In the genomic region with DNA sequence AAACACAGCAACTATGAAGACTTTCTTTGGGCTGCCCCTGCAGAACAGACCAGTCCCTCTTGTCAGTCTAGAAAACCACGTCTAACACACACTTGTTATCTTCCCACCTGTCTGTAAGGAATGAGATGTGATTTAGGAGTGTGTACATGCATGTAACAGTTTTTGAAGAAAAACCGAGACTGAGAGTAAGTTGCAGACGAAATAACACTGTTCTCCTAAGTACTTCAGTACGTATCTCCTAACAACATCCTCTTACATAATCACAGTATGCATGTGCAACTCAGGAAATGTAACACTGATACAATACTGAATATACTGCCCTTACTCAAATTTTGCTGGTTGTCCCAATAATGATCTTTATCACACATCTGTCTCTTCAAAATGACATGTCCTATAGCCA, we compare ENCODE assay signal across 18 cellular contexts. TPM values are rescaled to one million over a fixed set of nuclear protein-coding genes. Genes with fewer than 3 reads are reported as not detected.
DNase-seq lines count a peak whose midpoint lies in the region; ATAC-seq lines count a peak whose summit lies in the region.
"Had no signal": no experiment of that assay in that cellular context is flagged by ENCODE, and none has a peak within 500 bp of the region (broad histone marks: within the 10 kb centered on the region; RNA-seq: fewer than 3 reads in every experiment).

No MANE protein-coding gene starts in this region.

- DNase-seq in SIG-M5 treated with dmso at 0.1 percent for 504 hours (lab: John Stamatoyannopoulos, UW; ENCODE audit: unreplicated experiment), result peak; percentile 80
- no peak for DNase-seq in SIG-M5 (lab: John Stamatoyannopoulos, UW)
- DNase-seq in MV-4-11 (lab: John Stamatoyannopoulos, UW), result peak; percentile 37
- DNase-seq in trophoblast cell, result no peak
- DNase-seq in hippocampal formation (lab: John Stamatoyannopoulos, UW), result no peak
- no peak for DNase-seq in head of caudate nucleus
- DNase-seq: 8988T, amygdala, colonic mucosa, GOT3, hypothalamus, left ventricle myocardium superior, NCI-H1930, SHP77 had no signal

- H2AFZ ChIP-seq in trophoblast cell (ENCODE audit: insufficient read depth, low read length, poor library complexity), result no peak overlapping the region

- no peak overlapping the region for H3K9ac ChIP-seq in trophoblast cell (ENCODE audit: low read length)
- H3K9ac ChIP-seq: KMS-11 had no signal

- H3K14ac ChIP-seq in trophoblast cell (ENCODE audit: low read length), result no peak overlapping the region

- H3K79me1 ChIP-seq in trophoblast cell (ENCODE audit: low read length), result no peaks in the 10 kb centered on the region

- no peaks in the 10 kb centered on the region for H3K27me3 Mint-ChIP-seq in dendritic cell treated with granulocyte-macrophage colony-stimulating factor and Interleukin-4, amounts not matched to agents 40 ng/mL and 50 ng/mL, for 4 days

- no peak overlapping the region for H3K4me2 ChIP-seq in trophoblast cell (ENCODE audit: low read length)
- H3K4me2 ChIP-seq: KMS-11 had no signal

- peaks cover 14% of the 10 kb centered on the region for H3K79me2 ChIP-seq in trophoblast cell (ENCODE audit: control insufficient read depth, insufficient read depth, low read length, poor library complexity)

- no peaks in the 10 kb centered on the region for H3K9me3 Mint-ChIP-seq in dendritic cell treated with granulocyte-macrophage colony-stimulating factor and Interleukin-4, amounts not matched to agents 40 ng/mL and 50 ng/mL, for 4 days

- peaks cover 67% of the 10 kb centered on the region for H3K4me1 Mint-ChIP-seq in dendritic cell treated with granulocyte-macrophage colony-stimulating factor and Interleukin-4, amounts not matched to agents 40 ng/mL and 50 ng/mL, for 4 days (ENCODE audit: low read depth)

- H2BK5ac ChIP-seq in trophoblast cell (ENCODE audit: low read depth, low read length, poor library complexity), result no peak overlapping the region

- no peak overlapping the region for H2BK12ac ChIP-seq in trophoblast cell (ENCODE audit: low read length)

- H3K9me3 ChIP-seq in trophoblast cell (ENCODE audit: insufficient read depth, low read depth, low read length), result no peaks in the 10 kb centered on the region
- H3K9me3 ChIP-seq: colonic mucosa had no signal

- no peak overlapping the region for H3K23ac ChIP-seq in trophoblast cell (ENCODE audit: low read length)

- H3K36me3 ChIP-seq in trophoblast cell (ENCODE audit: control insufficient read depth in 1 of 2, insufficient read depth in 2 of 2, low read length in 2 of 2), result peaks cover 9 to 11% of the 10 kb centered on the region in 2 experiments

- peaks cover 26% of the 10 kb centered on the region for H3K36me3 Mint-ChIP-seq in dendritic cell treated with granulocyte-macrophage colony-stimulating factor and Interleukin-4, amounts not matched to agents 40 ng/mL and 50 ng/mL, for 4 days (ENCODE audit: low read depth)

- no peak overlapping the region for H2AK5ac ChIP-seq in trophoblast cell (ENCODE audit: low read length)

- H2BK120ac ChIP-seq in trophoblast cell (ENCODE audit: insufficient read depth, low read length, poor library complexity), result no peak overlapping the region

- H3K4ac ChIP-seq in trophoblast cell (ENCODE audit: low read depth, low read length), result peak overlapping the region; percentile 86

- H4K8ac ChIP-seq in trophoblast cell (ENCODE audit: low read depth, low read length), result no peak overlapping the region

- no peak for ATAC-seq in GM18867 (IDR thresholded peaks at IDR 0.05; ENCODE audit: unreplicated experiment)
- ATAC-seq: esophagus mucosa, left ventricle myocardium superior had no signal

- no peak overlapping the region for H3K4me3 Mint-ChIP-seq in dendritic cell treated with granulocyte-macrophage colony-stimulating factor and Interleukin-4, amounts not matched to agents 40 ng/mL and 50 ng/mL, for 4 days

- no peak overlapping the region for H3K18ac ChIP-seq in trophoblast cell (ENCODE audit: low read length)

- H3K27me3 ChIP-seq in trophoblast cell (ENCODE audit: insufficient read depth, low read length), result no peaks in the 10 kb centered on the region
- H3K27me3 ChIP-seq: colonic mucosa had no signal

- H4K91ac ChIP-seq in trophoblast cell (ENCODE audit: low read depth, low read length), result no peak overlapping the region

- WGBS in trophoblast cell (ENCODE audit: extremely low coverage, insufficient coverage, insufficient read length), result no CpG with 5 or more reads among the region's 4 CpGs

- no peak overlapping the region for H4K12ac ChIP-seq in trophoblast cell (ENCODE audit: low read depth, low read length)

- peak overlapping the region; percentile 46 for H3K27ac Mint-ChIP-seq in dendritic cell treated with granulocyte-macrophage colony-stimulating factor and Interleukin-4, amounts not matched to agents 40 ng/mL and 50 ng/mL, for 4 days

- H3K27ac ChIP-seq in trophoblast cell (ENCODE audit: low read depth, low read length), result no peak overlapping the region
- H3K27ac ChIP-seq: colonic mucosa, KMS-11 had no signal

- no peak overlapping the region for H3K4me3 ChIP-seq in trophoblast cell (ENCODE audit: low read depth, low read length)
- H3K4me3 ChIP-seq: colonic mucosa had no signal

- intact Hi-C loops in dendritic cell treated with granulocyte-macrophage colony-stimulating factor and Interleukin-4, amounts not matched to agents 40 ng/mL and 50 ng/mL, for 4 days (cut with micrococcal nuclease), result no loop called here
- intact Hi-C loops in head of caudate nucleus (cut with DNase I), result no loop called here

- no peaks in the 10 kb centered on the region for H3K4me1 ChIP-seq in trophoblast cell (ENCODE audit: control insufficient read depth in 1 of 2, insufficient read depth in 2 of 2, low read length in 2 of 2)
- H3K4me1 ChIP-seq: colonic mucosa had no signal

RNA-seq across cellular contexts. Expression of gene CREBBP, which starts 25.8 kb away (rescaled TPM):
- polyA plus RNA-seq in trophoblast cell (2013), result 31.9 and 34.3 TPM in 2 replicates

Comparison
In these comparisons a context has a peak if more than half of its experiments do, and no peak if none do; other contexts are left out.
1. DNase-seq: peak in SIG-M5 treated with dmso at 0.1 percent for 504 hours (single experiment) and MV-4-11 (single experiment); none in SIG-M5 (single experiment), trophoblast cell (0 of 2), hippocampal formation (0 of 2) and head of caudate nucleus (0 of 42).